ENCODE assay signal across 8 cellular contexts in the genomic region with DNA sequence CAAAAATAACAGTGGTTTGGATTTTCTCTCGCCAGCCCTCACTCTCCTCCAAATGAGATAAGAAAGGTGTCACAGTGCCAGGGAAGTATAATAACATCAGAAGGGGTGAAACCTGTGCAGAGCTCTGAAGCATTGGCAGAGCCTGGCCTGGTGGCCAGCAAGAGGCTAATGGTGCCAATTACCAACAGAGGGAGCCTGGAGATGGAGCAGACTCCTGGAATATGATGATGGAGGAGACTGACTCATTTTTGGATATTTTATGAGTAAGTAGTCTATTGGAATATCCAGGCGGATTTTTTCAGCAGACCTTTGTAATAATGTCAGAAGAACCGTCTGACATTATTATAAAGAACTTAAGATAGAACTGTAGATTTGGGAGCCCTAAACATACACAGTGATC.
A peak's percentile ranks its signal among the peaks of the same experiment; 100 is the strongest.
DNase-seq lines count a peak whose midpoint lies in the region; ATAC-seq and TF ChIP-seq lines count a peak whose summit lies in the region.

No MANE protein-coding gene starts in this region.

- peak; percentile 65 for TF ChIP-seq CTCF in AG09319 (IDR thresholded peaks at IDR 0.05; ENCODE audit: low read depth, low read length)
- TF ChIP-seq CTCF in LNCaP clone FGC (IDR thresholded peaks at IDR 0.05; ENCODE audit: control insufficient read depth, extremely low read depth, insufficient read depth): peak; percentile 54
- TF ChIP-seq CTCF in astrocyte of the spinal cord (IDR thresholded peaks at IDR 0.05; ENCODE audit: low read depth, low read length): peak; percentile 73

- no peaks in the 10 kb centered on the region for H3K4me1 Mint-ChIP-seq in T-helper 2 cell treated with Interferon-gamma antibody and Interleukin-4, amounts not matched to agents 5 μg/mL and 100 μg/mL, for 36 hours (ENCODE audit: low read depth)

- in situ Hi-C loops in astrocyte of the spinal cord (cut with HindIII; ENCODE audit: low sequenced_read_pairs): no loop called here

- no peak overlapping the region for H3K4me3 ChIP-seq in LNCaP clone FGC (ENCODE audit: low read depth, low read length)
- no peak overlapping the region for H3K4me3 ChIP-seq in astrocyte of the spinal cord (ENCODE audit: low read depth, low read length)

- no peaks in the 10 kb centered on the region for H3K9me3 Mint-ChIP-seq in T-helper 2 cell treated with Interferon-gamma antibody and Interleukin-4, amounts not matched to agents 5 μg/mL and 100 μg/mL, for 36 hours

- H3K4me3 Mint-ChIP-seq in T-helper 2 cell treated with Interferon-gamma antibody and Interleukin-4, amounts not matched to agents 5 μg/mL and 100 μg/mL, for 36 hours: no peak overlapping the region

- no peaks in the 10 kb centered on the region for H3K27me3 Mint-ChIP-seq in T-helper 2 cell treated with Interferon-gamma antibody and Interleukin-4, amounts not matched to agents 5 μg/mL and 100 μg/mL, for 36 hours (ENCODE audit: low read depth)

- no peak for ATAC-seq in HG03045 (IDR thresholded peaks at IDR 0.05; ENCODE audit: unreplicated experiment)
- no peak for ATAC-seq in HG03378 (IDR thresholded peaks at IDR 0.05; ENCODE audit: unreplicated experiment)

- H3K36me3 Mint-ChIP-seq in T-helper 2 cell treated with Interferon-gamma antibody and Interleukin-4, amounts not matched to agents 5 μg/mL and 100 μg/mL, for 36 hours (ENCODE audit: low read depth): no peaks in the 10 kb centered on the region

- no peak for DNase-seq in AG09319 (ENCODE audit: extremely low read depth, low read depth)
- DNase-seq in LNCaP clone FGC (ENCODE audit: low read depth): no peak
- DNase-seq in astrocyte of the spinal cord (ENCODE audit: low read depth, low spot score): peak; percentile 71
- DNase-seq in left kidney (ENCODE audit: low read depth, low spot score): peak; percentile 25
- no peak for DNase-seq in NCI-H187 treated with DMSO at 0.1 percent for 48 hours (lab: John Stamatoyannopoulos, UW)
- DNase-seq in T-helper 2 cell treated with Interferon-gamma antibody and Interleukin-4, amounts not matched to agents 5 μg/mL and 100 μg/mL, for 36 hours (ENCODE audit: low spot score): no peak

- no peak overlapping the region for H3K27ac Mint-ChIP-seq in T-helper 2 cell treated with Interferon-gamma antibody and Interleukin-4, amounts not matched to agents 5 μg/mL and 100 μg/mL, for 36 hours

Comparison
In these comparisons a context has a peak if more than half of its experiments do, and no peak if none do; other contexts are left out.
1. DNase-seq: peak in astrocyte of the spinal cord (single experiment) and left kidney (single experiment); none in AG09319 (single experiment), LNCaP clone FGC (single experiment), NCI-H187 treated with DMSO at 0.1 percent for 48 hours (single experiment) and T-helper 2 cell treated with Interferon-gamma antibody and Interleukin-4, amounts not matched to agents 5 μg/mL and 100 μg/mL, for 36 hours (single experiment).
2. Peak in every context shown above with its lines, with median percentiles within 50 percentile points of each other: CTCF ChIP-seq.